ENCODE assay signal across 24 cellular contexts in genomic region chr3:164236856-164237255, GRCh38.
DNase-seq lines count a peak whose midpoint lies in the region; FAIRE-seq and TF ChIP-seq lines count a peak whose summit lies in the region.
"Had no signal": no experiment of that assay in that cellular context is flagged by ENCODE, and none has a peak within 500 bp of the region (broad histone marks: within the 10 kb centered on the region; RNA-seq: fewer than 3 reads in every experiment).

No MANE protein-coding gene starts in this region.

- peak overlapping the region; percentile 50 to 70 (median 53) for H3K27ac Mint-ChIP-seq in nephron
- H3K27ac Mint-ChIP-seq: CD14-positive monocyte; CD4-positive, alpha-beta T cell; CD8-positive, alpha-beta memory T cell; H9 had no signal

- in situ Hi-C loops in GM13977 (cut with MboI; ENCODE audit: low pct_unique_long_range_greater_than_20kb, low sequenced_read_pairs, unreplicated experiment) = no loop called here

- peak; percentile 23 for FAIRE-seq in H54 (lab: Jason Lieb, UNC)
- FAIRE-seq: A549, D721Med, GM12892, GM19239, H1 had no signal

- no peaks in the 10 kb centered on the region for H3K27me3 Mint-ChIP-seq in nephron (ENCODE audit: low read depth)
- H3K27me3 Mint-ChIP-seq: CD4-positive, alpha-beta T cell; CD8-positive, alpha-beta memory T cell had no signal

- no peaks in the 10 kb centered on the region for H3K4me1 Mint-ChIP-seq in nephron
- H3K4me1 Mint-ChIP-seq: CD14-positive monocyte; CD8-positive, alpha-beta memory T cell; H9 had no signal

- no peak for TF ChIP-seq POLR2A in H54 (IDR thresholded peaks at IDR 0.05; ENCODE audit: low read depth, low read length)

- DNase-seq in H54 (ENCODE audit: insufficient read length, low spot score) (no peak), RKO (ENCODE audit: low spot score) (peak; percentile 2), UCSD-AML1 (lab: John Stamatoyannopoulos, UW; ENCODE audit: unreplicated experiment) (no peak), GM13977 (ENCODE audit: low spot score) (no peak), GDM1 (lab: John Stamatoyannopoulos, UW) (no peak), retina (no peak)
- DNase-seq: 8988T; ACHN; AML-193; BE2C; CD4-positive, alpha-beta T cell; CD8-positive, alpha-beta memory T cell; DMS 273 treated with DMSO at 0.1 percent for 48 hours; DMS79; EL; GM23248; H9 had no signal

- no peaks in the 10 kb centered on the region for H3K36me3 Mint-ChIP-seq in nephron (ENCODE audit: low read depth)
- H3K36me3 Mint-ChIP-seq: CD14-positive monocyte; CD8-positive, alpha-beta memory T cell had no signal

- no peaks in the 10 kb centered on the region for H3K9me3 Mint-ChIP-seq in nephron
- H3K9me3 Mint-ChIP-seq: H9 had no signal

- TF ChIP-seq CTCF in nephron (IDR thresholded peaks at IDR 0.05; ENCODE audit: unreplicated experiment in 3 of 3) (no peak), GM13977 (IDR thresholded peaks at IDR 0.05; ENCODE audit: extremely low read depth, insufficient read depth, missing control alignments) (no peak)

- no peak overlapping the region for H3K4me3 Mint-ChIP-seq in nephron
- H3K4me3 Mint-ChIP-seq: CD14-positive monocyte; CD4-positive, alpha-beta T cell; CD8-positive, alpha-beta memory T cell; H9 had no signal
